23 cellular contexts compared by ENCODE assay signal in genomic region chr12:125079084-125079483, GRCh38.
"Had no signal": no experiment of that assay in that cellular context is flagged by ENCODE, and none has a peak within 500 bp of the region (broad histone marks: within the 10 kb centered on the region; RNA-seq: fewer than 3 reads in every experiment).

No MANE protein-coding gene starts in this region.

- H3K27me3 ChIP-seq: body of pancreas, esophagus muscularis mucosa, gastroesophageal sphincter, heart left ventricle, neural progenitor cell, sigmoid colon, thyroid gland, upper lobe of right lung had no signal

- H3K4me2 ChIP-seq: neural progenitor cell had no signal

- H3K27ac ChIP-seq: body of pancreas, neural progenitor cell, thyroid gland, upper lobe of right lung had no signal

- H2AFZ ChIP-seq: neural progenitor cell had no signal

- H3K36me3 ChIP-seq: neural progenitor cell had no signal

- H3K4me1 ChIP-seq: body of pancreas, esophagus muscularis mucosa, gastroesophageal sphincter, neural progenitor cell, sigmoid colon, thyroid gland, upper lobe of right lung had no signal

- H3K4me3 ChIP-seq: body of pancreas, esophagus muscularis mucosa, gastroesophageal sphincter, heart left ventricle, neural progenitor cell, sigmoid colon, thyroid gland, upper lobe of right lung had no signal

- H3K9me3 ChIP-seq: body of pancreas, esophagus muscularis mucosa, gastroesophageal sphincter, heart left ventricle, sigmoid colon, thyroid gland, upper lobe of right lung had no signal

- ATAC-seq: activated CD4-positive, alpha-beta T cell treated with anti-CD3 and anti-CD28 coated beads for 36 hours; body of pancreas; effector memory CD8-positive, alpha-beta T cell; left lobe of liver; naive thymus-derived CD8-positive, alpha-beta T cell had no signal

- H3K9ac ChIP-seq: neural progenitor cell had no signal

- DNase-seq: activated B cell treated with CpG ODN at 0.5 μM for 24 hours; activated CD4-positive, alpha-beta T cell treated with anti-CD3 and anti-CD28 coated beads for 36 hours; activated CD4-positive, alpha-beta T cell treated with anti-CD3 and anti-CD28 coated beads, Interleukin-2, amount 50 U/mL, for 4 hours; activated naive CD4-positive, alpha-beta T cell treated with Interleukin-2 at 50 U/mL for 16 hours; activated naive CD8-positive, alpha-beta T cell treated with anti-CD3 and anti-CD28 coated beads, Interleukin-2, amount 10 ng/mL, durations not matched to agents 7 days and 5 days; activated T-cell treated with anti-CD3 and anti-CD28 coated beads, Interleukin-2, amount 50 U/mL, for 48 hours; amygdala; body of pancreas; effector memory CD8-positive, alpha-beta T cell; heart left ventricle; kidney; naive thymus-derived CD8-positive, alpha-beta T cell; retina; sigmoid colon; stimulated activated CD4-positive, alpha-beta T cell treated with anti-CD3 and anti-CD28 coated beads, Interleukin-4, amount 100 ng/mL, for 1 hour; stimulated activated naive CD4-positive, alpha-beta T cell treated with Interleukin-2 at 50 U/mL for 16 hours; T1000; thyroid gland; upper lobe of right lung had no signal
